21 cellular contexts compared by ENCODE assay signal in the genomic region with DNA sequence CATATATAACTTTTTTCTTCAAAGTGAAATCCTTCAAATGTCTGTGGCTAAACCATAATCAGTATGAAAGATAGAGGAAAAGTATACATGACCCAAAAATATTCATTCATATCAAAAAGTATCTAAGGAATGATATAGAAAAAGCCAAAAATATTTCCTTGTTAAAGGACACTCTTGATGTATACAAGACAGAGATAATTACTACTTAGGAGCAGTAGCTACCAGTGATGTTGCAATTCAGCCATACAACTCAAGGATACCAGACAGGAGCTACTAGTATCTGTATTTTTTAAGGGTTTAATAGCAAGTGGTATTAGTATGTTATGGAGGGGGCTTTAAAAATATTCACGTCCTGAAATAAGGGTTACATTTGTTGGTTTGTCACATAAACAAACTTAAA.
"Had no signal": no experiment of that assay in that cellular context is flagged by ENCODE, and none has a peak within 500 bp of the region (broad histone marks: within the 10 kb centered on the region; RNA-seq: fewer than 3 reads in every experiment).

No MANE protein-coding gene starts in this region.

- H3K27ac Mint-ChIP-seq: activated naive CD8-positive, alpha-beta T cell treated with anti-CD3 and anti-CD28 coated beads, Interleukin-2, amount 50 U/mL, for 24 hours had no signal

- H3K9ac ChIP-seq: SK-N-SH had no signal

- H3K9me3 ChIP-seq: MG63, Peyer's patch, SJCRH30, SK-N-SH had no signal

- DNase-seq: activated CD4-positive, alpha-beta T cell treated with anti-CD3 and anti-CD28 coated beads for 48 hours; activated CD4-positive, alpha-beta T cell treated with anti-CD3 and anti-CD28 coated beads, Interleukin-2, amount 50 U/mL, for 48 hours; activated effector memory CD4-positive, alpha-beta T cell treated with Interleukin-2 at 50 U/mL for 16 hours; activated naive CD4-positive, alpha-beta T cell; activated naive CD8-positive, alpha-beta T cell treated with anti-CD3 and anti-CD28 coated beads, Interleukin-2, amount 50 U/mL, for 24 hours; activated T-cell treated with anti-CD3 and anti-CD28 coated beads, Interleukin-2, amount 50 U/mL, for 48 hours; brain microvascular endothelial cell; MG63; NCI-H1105; NCI-H1436 treated with DMSO at 0.1 percent for 48 hours; NCI-H187; NCI-H2081; NCI-H510A treated with DMSO at 0.1 percent for 48 hours; Peyer's patch; Right ventricle myocardium superior; SJCRH30; SK-N-SH had no signal

- ATAC-seq: activated CD4-positive, CD25-positive, alpha-beta regulatory T cell treated with anti-CD3 and anti-CD28 coated beads, Interleukin-2, amount 50 U/mL, for 24 hours; activated naive CD4-positive, alpha-beta T cell treated with anti-CD3 and anti-CD28 coated beads, Interleukin-2, amount 50 U/mL, for 72 hours; activated naive CD8-positive, alpha-beta T cell treated with anti-CD3 and anti-CD28 coated beads, Interleukin-2, amount 50 U/mL, for 24 hours had no signal

- H3K27ac ChIP-seq: brain microvascular endothelial cell, cardiac muscle cell, Peyer's patch, RWPE1, SJCRH30 had no signal

- H3K9me3 Mint-ChIP-seq: activated naive CD4-positive, alpha-beta T cell treated with anti-CD3 and anti-CD28 coated beads, Interleukin-2, amount 50 U/mL, for 72 hours; activated naive CD8-positive, alpha-beta T cell treated with anti-CD3 and anti-CD28 coated beads, Interleukin-2, amount 50 U/mL, for 24 hours had no signal

- H3K27me3 ChIP-seq: brain microvascular endothelial cell, cardiac muscle cell, MG63, Peyer's patch, SJCRH30 had no signal

- H3K4me2 ChIP-seq: SK-N-SH had no signal

- H3K4me3 Mint-ChIP-seq: activated naive CD8-positive, alpha-beta T cell treated with anti-CD3 and anti-CD28 coated beads, Interleukin-2, amount 50 U/mL, for 24 hours had no signal

- H3K4me3 ChIP-seq: cardiac muscle cell, MG63, Peyer's patch, SJCRH30 had no signal

- H3K4me1 ChIP-seq: Peyer's patch, SJCRH30 had no signal

- H3K27me3 Mint-ChIP-seq: activated naive CD8-positive, alpha-beta T cell treated with anti-CD3 and anti-CD28 coated beads, Interleukin-2, amount 50 U/mL, for 24 hours had no signal
